ENCODE assay signal across 5 cellular contexts in the genomic region with DNA sequence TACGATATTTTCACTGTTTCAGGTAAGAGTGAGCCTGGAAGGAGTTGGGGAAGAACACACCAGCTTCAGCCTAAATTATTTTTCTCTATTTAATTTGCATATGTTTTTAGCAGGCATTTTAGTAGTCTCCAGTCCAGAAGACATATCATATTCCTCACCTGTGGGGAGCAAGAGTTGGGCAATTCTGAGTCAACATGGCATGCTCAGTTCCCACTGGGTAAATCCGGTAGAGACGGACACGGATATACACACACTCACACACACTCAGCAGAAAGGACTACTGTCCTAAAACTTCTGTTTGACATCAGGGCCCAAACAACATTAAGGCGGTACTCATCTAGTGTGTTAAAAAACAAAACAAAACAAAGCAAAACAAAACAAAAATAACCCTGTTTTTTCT. TPM values are rescaled to one million over a fixed set of nuclear protein-coding genes. Genes with fewer than 3 reads are reported as not detected.
"Had no signal": no experiment of that assay in that cellular context is flagged by ENCODE, and none has a peak within 500 bp of the region (broad histone marks: within the 10 kb centered on the region; RNA-seq: fewer than 3 reads in every experiment).

No MANE protein-coding gene starts in this region.

- H2AFZ ChIP-seq: GM23338 had no signal

- H3K4me2 ChIP-seq: GM23338 had no signal

- H3K4me3 ChIP-seq: GM23338 had no signal

- DNase-seq: H9, HCEC 1CT, IMR-90 had no signal

RNA-seq across cellular contexts. Expression of gene BEX4, which starts 4.9 kb away (rescaled TPM):
- total RNA-seq: HT-29 had no signal
